Comparison of ENCODE assay signal across 1 cellular context in the genomic region with DNA sequence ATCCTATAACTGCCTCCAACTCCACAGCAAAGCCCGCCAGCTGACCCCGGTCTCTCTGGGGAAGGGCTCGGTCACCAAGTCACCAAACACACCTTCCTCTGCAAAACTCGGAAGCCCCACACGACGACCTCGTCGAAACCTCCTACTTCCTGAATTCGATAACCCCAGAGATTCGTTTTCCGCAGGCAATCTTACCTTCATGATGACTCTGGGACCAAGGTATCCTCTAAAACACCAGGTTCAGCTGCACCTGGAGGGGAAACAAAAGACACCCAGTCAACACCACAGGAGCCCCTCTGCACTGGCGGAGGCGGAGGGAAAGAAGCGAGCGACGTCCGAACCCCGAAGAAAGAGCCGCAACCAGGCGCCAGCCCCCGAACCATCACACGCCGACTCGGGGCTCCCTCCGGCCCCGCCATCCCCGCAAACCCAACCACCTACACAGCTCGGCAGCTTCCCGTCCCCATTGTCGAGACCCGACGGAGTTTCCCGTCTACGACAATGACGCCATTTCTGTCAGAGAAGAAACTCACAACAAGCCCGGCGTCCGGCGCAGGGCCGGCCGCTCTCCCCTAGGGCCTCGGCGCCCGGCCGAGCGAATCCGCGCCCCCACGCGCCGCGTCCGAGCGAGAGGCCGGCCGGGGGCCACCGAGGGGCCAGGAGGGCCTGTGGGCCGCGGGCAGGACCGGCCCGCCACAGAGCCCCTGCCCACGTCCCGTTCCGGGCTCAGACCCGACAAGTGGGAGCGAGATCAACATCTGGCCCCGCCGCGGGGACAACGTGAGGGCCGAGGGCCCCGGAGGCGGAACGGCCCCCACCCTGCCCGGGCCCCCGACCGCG.
TF ChIP-seq lines count a peak whose summit lies in the region.

No MANE protein-coding gene starts in this region.

TF ChIP-seq in HEK293, 187 proteins besides CTCF, POLR2A, EP300 and RAD21 (continued from another document and continues in another):
- TF ChIP-seq, protein P1, sequence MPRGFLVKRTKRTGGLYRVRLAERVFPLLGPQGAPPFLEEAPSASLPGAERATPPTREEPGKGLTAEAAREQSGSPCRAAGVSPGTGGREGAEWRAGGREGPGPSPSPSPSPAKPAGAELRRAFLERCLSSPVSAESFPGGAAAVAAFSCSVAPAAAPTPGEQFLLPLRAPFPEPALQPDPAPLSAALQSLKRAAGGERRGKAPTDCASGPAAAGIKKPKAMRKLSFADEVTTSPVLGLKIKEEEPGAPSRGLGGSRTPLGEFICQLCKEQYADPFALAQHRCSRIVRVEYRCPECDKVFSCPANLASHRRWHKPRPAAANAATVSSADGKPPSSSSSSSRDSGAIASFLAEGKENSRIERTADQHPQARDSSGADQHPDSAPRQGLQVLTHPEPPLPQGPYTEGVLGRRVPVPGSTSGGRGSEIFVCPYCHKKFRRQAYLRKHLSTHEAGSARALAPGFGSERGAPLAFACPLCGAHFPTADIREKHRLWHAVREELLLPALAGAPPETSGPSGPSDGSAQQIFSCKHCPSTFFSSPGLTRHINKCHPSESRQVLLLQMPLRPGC (tag by site-specific recombination; IDR thresholded peaks at IDR 0.05): 0 out of 2 replicates have a peak, but pooled peaks have one; percentile 32
- TF ChIP-seq ZNF501 (tag by site-specific recombination; IDR thresholded peaks at IDR 0.05) (0 out of 2 replicates have a peak, but pooled peaks have one; percentile 54), ZNF335 (tag by site-specific recombination; conservative IDR thresholded peaks at IDR 0.05) (peak; percentile 84), ZFHX2 (tag by site-specific recombination; conservative IDR thresholded peaks at IDR 0.05) (peak; percentile 71), KLF9 (tag by site-specific recombination; IDR thresholded peaks at IDR 0.05; ENCODE audit: low read depth) (no peak), ZFP37 (tag by site-specific recombination; IDR thresholded peaks at IDR 0.05) (0 out of 2 replicates have a peak, but pooled peaks have one; percentile 59), GLIS2 (tag by site-specific recombination; IDR thresholded peaks at IDR 0.05) (peak; percentile 54), EGR2 (tag by site-specific recombination; IDR thresholded peaks at IDR 0.05; ENCODE audit: low read depth) (peak; percentile 46), ZBTB20 (tag by site-specific recombination; IDR thresholded peaks at IDR 0.05) (peak; percentile 90), ZNF221 (tag by site-specific recombination; IDR thresholded peaks at IDR 0.05; ENCODE audit: borderline replicate concordance) (no peak), ZFP3 (tag by site-specific recombination; IDR thresholded peaks at IDR 0.05; ENCODE audit: low read depth) (no peak), SP2 (tag by site-specific recombination; IDR thresholded peaks at IDR 0.05) (peak; percentile 35), ZBTB48 (tag by site-specific recombination; IDR thresholded peaks at IDR 0.05) (peak; percentile 52; the same call in 1 of the 2 replicates), ZNF10 (tag by site-specific recombination; IDR thresholded peaks at IDR 0.05) (no peak), KLF10 (tag by site-specific recombination; IDR thresholded peaks at IDR 0.05) (0 out of 2 replicates have a peak, but pooled peaks have one; percentile 13), GLIS1 (tag by site-specific recombination; IDR thresholded peaks at IDR 0.05) (peak; percentile 75), ZNF561 (tag by site-specific recombination; IDR thresholded peaks at IDR 0.05; ENCODE audit: borderline replicate concordance) (peak; percentile 44; the same call in 1 of the 2 replicates), ZNF76 (tag by site-specific recombination; IDR thresholded peaks at IDR 0.05; ENCODE audit: borderline replicate concordance, low read depth) (no peak), OVOL3 (tag by site-specific recombination; IDR thresholded peaks at IDR 0.05) (no peak), ZNF621 (tag by site-specific recombination; IDR thresholded peaks at IDR 0.05) (no peak), SCRT1 (tag by site-specific recombination; IDR thresholded peaks at IDR 0.05; ENCODE audit: borderline replicate concordance) (no peak), ZNF660 (tag by site-specific recombination; IDR thresholded peaks at IDR 0.05) (peak; percentile 78), MEIS1 (CRISPR knock-in tag; IDR thresholded peaks at IDR 0.05; ENCODE audit: borderline replicate concordance) (peak; percentile 32; the same call in 1 of the 2 replicates)
- TF ChIP-seq, protein P2, sequence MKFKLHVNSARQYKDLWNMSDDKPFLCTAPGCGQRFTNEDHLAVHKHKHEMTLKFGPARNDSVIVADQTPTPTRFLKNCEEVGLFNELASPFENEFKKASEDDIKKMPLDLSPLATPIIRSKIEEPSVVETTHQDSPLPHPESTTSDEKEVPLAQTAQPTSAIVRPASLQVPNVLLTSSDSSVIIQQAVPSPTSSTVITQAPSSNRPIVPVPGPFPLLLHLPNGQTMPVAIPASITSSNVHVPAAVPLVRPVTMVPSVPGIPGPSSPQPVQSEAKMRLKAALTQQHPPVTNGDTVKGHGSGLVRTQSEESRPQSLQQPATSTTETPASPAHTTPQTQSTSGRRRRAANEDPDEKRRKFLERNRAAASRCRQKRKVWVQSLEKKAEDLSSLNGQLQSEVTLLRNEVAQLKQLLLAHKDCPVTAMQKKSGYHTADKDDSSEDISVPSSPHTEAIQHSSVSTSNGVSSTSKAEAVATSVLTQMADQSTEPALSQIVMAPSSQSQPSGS (tag by site-specific recombination; IDR thresholded peaks at IDR 0.05; ENCODE audit: low read depth): peak; percentile 73; the same call in 1 of the 2 replicates
- TF ChIP-seq, protein P3, sequence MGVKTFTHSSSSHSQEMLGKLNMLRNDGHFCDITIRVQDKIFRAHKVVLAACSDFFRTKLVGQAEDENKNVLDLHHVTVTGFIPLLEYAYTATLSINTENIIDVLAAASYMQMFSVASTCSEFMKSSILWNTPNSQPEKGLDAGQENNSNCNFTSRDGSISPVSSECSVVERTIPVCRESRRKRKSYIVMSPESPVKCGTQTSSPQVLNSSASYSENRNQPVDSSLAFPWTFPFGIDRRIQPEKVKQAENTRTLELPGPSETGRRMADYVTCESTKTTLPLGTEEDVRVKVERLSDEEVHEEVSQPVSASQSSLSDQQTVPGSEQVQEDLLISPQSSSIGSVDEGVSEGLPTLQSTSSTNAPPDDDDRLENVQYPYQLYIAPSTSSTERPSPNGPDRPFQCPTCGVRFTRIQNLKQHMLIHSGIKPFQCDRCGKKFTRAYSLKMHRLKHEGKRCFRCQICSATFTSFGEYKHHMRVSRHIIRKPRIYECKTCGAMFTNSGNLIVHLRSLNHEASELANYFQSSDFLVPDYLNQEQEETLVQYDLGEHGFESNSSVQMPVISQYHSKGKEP (tag by site-specific recombination; IDR thresholded peaks at IDR 0.05): peak; percentile 43; the same call in 1 of the 2 replicates
- TF ChIP-seq, protein P4, sequence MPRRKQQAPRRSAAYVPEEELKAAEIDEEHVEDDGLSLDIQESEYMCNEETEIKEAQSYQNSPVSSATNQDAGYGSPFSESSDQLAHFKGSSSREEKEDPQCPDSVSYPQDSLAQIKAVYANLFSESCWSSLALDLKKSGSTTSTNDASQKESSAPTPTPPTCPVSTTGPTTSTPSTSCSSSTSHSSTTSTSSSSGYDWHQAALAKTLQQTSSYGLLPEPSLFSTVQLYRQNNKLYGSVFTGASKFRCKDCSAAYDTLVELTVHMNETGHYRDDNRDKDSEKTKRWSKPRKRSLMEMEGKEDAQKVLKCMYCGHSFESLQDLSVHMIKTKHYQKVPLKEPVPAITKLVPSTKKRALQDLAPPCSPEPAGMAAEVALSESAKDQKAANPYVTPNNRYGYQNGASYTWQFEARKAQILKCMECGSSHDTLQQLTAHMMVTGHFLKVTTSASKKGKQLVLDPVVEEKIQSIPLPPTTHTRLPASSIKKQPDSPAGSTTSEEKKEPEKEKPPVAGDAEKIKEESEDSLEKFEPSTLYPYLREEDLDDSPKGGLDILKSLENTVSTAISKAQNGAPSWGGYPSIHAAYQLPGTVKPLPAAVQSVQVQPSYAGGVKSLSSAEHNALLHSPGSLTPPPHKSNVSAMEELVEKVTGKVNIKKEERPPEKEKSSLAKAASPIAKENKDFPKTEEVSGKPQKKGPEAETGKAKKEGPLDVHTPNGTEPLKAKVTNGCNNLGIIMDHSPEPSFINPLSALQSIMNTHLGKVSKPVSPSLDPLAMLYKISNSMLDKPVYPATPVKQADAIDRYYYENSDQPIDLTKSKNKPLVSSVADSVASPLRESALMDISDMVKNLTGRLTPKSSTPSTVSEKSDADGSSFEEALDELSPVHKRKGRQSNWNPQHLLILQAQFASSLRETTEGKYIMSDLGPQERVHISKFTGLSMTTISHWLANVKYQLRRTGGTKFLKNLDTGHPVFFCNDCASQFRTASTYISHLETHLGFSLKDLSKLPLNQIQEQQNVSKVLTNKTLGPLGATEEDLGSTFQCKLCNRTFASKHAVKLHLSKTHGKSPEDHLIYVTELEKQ (tag by site-specific recombination; IDR thresholded peaks at IDR 0.05; ENCODE audit: borderline replicate concordance): no peak
- TF ChIP-seq, protein P5, sequence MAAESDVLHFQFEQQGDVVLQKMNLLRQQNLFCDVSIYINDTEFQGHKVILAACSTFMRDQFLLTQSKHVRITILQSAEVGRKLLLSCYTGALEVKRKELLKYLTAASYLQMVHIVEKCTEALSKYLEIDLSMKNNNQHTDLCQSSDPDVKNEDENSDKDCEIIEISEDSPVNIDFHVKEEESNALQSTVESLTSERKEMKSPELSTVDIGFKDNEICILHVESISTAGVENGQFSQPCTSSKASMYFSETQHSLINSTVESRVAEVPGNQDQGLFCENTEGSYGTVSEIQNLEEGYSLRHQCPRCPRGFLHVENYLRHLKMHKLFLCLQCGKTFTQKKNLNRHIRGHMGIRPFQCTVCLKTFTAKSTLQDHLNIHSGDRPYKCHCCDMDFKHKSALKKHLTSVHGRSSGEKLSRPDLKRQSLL (tag by site-specific recombination; IDR thresholded peaks at IDR 0.05): no peak
- TF ChIP-seq, protein P6, sequence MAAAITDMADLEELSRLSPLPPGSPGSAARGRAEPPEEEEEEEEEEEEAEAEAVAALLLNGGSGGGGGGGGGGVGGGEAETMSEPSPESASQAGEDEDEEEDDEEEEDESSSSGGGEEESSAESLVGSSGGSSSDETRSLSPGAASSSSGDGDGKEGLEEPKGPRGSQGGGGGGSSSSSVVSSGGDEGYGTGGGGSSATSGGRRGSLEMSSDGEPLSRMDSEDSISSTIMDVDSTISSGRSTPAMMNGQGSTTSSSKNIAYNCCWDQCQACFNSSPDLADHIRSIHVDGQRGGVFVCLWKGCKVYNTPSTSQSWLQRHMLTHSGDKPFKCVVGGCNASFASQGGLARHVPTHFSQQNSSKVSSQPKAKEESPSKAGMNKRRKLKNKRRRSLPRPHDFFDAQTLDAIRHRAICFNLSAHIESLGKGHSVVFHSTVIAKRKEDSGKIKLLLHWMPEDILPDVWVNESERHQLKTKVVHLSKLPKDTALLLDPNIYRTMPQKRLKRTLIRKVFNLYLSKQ (tag by site-specific recombination; IDR thresholded peaks at IDR 0.05; ENCODE audit: borderline replicate concordance): no peak
- TF ChIP-seq, protein P7, sequence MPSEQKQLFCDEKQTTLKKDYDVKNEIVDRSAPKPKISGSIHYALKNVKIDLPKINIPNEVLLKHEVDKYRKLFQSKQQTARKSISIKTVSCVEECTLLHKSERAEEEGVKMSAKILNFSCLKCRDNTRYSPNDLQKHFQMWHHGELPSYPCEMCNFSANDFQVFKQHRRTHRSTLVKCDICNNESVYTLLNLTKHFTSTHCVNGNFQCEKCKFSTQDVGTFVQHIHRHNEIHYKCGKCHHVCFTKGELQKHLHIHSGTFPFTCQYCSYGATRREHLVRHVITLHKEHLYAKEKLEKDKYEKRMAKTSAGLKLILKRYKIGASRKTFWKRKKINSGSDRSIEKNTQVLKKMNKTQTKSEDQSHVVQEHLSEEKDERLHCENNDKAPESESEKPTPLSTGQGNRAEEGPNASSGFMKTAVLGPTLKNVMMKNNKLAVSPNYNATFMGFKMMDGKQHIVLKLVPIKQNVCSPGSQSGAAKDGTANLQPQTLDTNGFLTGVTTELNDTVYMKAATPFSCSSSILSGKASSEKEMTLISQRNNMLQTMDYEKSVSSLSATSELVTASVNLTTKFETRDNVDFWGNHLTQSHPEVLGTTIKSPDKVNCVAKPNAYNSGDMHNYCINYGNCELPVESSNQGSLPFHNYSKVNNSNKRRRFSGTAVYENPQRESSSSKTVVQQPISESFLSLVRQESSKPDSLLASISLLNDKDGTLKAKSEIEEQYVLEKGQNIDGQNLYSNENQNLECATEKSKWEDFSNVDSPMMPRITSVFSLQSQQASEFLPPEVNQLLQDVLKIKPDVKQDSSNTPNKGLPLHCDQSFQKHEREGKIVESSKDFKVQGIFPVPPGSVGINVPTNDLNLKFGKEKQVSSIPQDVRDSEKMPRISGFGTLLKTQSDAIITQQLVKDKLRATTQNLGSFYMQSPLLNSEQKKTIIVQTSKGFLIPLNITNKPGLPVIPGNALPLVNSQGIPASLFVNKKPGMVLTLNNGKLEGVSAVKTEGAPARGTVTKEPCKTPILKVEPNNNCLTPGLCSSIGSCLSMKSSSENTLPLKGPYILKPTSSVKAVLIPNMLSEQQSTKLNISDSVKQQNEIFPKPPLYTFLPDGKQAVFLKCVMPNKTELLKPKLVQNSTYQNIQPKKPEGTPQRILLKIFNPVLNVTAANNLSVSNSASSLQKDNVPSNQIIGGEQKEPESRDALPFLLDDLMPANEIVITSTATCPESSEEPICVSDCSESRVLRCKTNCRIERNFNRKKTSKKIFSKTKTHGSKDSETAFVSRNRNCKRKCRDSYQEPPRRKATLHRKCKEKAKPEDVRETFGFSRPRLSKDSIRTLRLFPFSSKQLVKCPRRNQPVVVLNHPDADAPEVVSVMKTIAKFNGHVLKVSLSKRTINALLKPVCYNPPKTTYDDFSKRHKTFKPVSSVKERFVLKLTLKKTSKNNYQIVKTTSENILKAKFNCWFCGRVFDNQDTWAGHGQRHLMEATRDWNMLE (tag by site-specific recombination; conservative IDR thresholded peaks at IDR 0.05; ENCODE audit: low read depth): 0 out of 2 replicates have a peak, but pooled peaks have one; percentile 26
- TF ChIP-seq, protein P8, sequence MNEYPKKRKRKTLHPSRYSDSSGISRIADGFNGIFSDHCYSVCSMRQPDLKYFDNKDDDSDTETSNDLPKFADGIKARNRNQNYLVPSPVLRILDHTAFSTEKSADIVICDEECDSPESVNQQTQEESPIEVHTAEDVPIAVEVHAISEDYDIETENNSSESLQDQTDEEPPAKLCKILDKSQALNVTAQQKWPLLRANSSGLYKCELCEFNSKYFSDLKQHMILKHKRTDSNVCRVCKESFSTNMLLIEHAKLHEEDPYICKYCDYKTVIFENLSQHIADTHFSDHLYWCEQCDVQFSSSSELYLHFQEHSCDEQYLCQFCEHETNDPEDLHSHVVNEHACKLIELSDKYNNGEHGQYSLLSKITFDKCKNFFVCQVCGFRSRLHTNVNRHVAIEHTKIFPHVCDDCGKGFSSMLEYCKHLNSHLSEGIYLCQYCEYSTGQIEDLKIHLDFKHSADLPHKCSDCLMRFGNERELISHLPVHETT (tag by site-specific recombination; IDR thresholded peaks at IDR 0.05): peak; percentile 63; the same call in 1 of the 2 replicates
- TF ChIP-seq, protein P9, sequence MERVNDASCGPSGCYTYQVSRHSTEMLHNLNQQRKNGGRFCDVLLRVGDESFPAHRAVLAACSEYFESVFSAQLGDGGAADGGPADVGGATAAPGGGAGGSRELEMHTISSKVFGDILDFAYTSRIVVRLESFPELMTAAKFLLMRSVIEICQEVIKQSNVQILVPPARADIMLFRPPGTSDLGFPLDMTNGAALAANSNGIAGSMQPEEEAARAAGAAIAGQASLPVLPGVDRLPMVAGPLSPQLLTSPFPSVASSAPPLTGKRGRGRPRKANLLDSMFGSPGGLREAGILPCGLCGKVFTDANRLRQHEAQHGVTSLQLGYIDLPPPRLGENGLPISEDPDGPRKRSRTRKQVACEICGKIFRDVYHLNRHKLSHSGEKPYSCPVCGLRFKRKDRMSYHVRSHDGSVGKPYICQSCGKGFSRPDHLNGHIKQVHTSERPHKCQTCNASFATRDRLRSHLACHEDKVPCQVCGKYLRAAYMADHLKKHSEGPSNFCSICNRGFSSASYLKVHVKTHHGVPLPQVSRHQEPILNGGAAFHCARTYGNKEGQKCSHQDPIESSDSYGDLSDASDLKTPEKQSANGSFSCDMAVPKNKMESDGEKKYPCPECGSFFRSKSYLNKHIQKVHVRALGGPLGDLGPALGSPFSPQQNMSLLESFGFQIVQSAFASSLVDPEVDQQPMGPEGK (tag by site-specific recombination; IDR thresholded peaks at IDR 0.05): peak; percentile 50
